Comparison of ENCODE assay signal across 11 cellular contexts in the genomic region with DNA sequence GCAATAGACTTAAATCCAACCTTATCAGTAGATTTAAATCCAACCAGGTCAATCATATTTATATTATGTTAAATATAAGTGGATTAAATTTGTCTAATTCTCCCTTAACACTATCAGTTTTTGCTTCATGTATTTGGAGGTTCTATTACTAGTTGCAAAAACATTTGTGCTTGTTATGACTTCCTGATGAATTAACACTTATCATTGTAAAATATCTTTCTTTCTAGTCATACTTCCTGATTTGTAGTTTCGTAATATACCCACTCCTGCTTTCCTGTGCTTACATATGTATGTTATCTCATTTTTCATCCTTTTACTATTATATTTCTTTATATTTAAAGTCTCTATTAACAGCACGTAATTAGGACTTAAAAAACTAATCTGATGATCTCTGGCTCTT. TPM values are rescaled to one million over a fixed set of nuclear protein-coding genes. Genes with fewer than 3 reads are reported as not detected.
"Had no signal": no experiment of that assay in that cellular context is flagged by ENCODE, and none has a peak within 500 bp of the region (broad histone marks: within the 10 kb centered on the region; RNA-seq: fewer than 3 reads in every experiment).

No MANE protein-coding gene starts in this region.

RNA-seq across cellular contexts. Expression of gene C12orf71, which starts 30.0 kb away (rescaled TPM):
- total RNA-seq: activated T-helper 2 cell treated with anti-CD3 and anti-CD28 coated beads, Interferon-gamma antibody, Interleukin-2, Interleukin-4, amounts not matched to agents 10 μg/mL and 5 μg/mL and 100 μg/mL, durations not matched to agents 14 hours and 24 hours and 36 hours; esophagus muscularis mucosa; left cardiac atrium; lung; mucosa of descending colon; naive thymus-derived CD8-positive, alpha-beta T cell; posterior vena cava; right cardiac atrium; spleen; uterus had no signal
- polyA plus RNA-seq: adipose tissue; lung; naive thymus-derived CD8-positive, alpha-beta T cell; right cardiac atrium; spleen had no signal
